ENCODE assay signal across 8 cellular contexts in genomic region chr22:38756631-38757463, GRCh38. TPM values are rescaled to one million over a fixed set of nuclear protein-coding genes. Genes with fewer than 3 reads are reported as not detected.
A peak's percentile ranks its signal among the peaks of the same experiment; 100 is the strongest.
DNase-seq lines count a peak whose midpoint lies in the region; ATAC-seq and TF ChIP-seq lines count a peak whose summit lies in the region.

No MANE protein-coding gene starts in this region.

- no peaks in the 10 kb centered on the region for H3K9me3 ChIP-seq in Panc1 (ENCODE audit: control insufficient read depth, insufficient read depth, low read depth, low read length)
- no peaks in the 10 kb centered on the region for H3K9me3 ChIP-seq in ectodermal cell (ENCODE audit: control insufficient read depth, low read length)
- H3K9me3 ChIP-seq in aorta (ENCODE audit: control insufficient read depth, low read length) = no peaks in the 10 kb centered on the region

- POLR2A ChIA-PET in Panc1 (lab: Charles Lee) = no interaction called here

- H3K27me3 ChIP-seq in Panc1 (ENCODE audit: control insufficient read depth, insufficient read depth, low read length) = no peaks in the 10 kb centered on the region
- peaks cover 14% of the 10 kb centered on the region for H3K27me3 ChIP-seq in ectodermal cell (ENCODE audit: control insufficient read depth, insufficient read depth, low read length, poor library complexity, severe bottlenecking)
- no peaks in the 10 kb centered on the region for H3K27me3 ChIP-seq in aorta (ENCODE audit: control insufficient read depth in 1 of 2, insufficient read depth in 2 of 2, low read length in 1 of 2)

- ATAC-seq in Panc1 = no peak
- ATAC-seq in aorta (ENCODE audit: low FRiP score) = no peak
- no peak for ATAC-seq in HG03135 (IDR thresholded peaks at IDR 0.05; ENCODE audit: unreplicated experiment)

- H3K9me3 Mint-ChIP-seq in progenitor cell of endocrine pancreas (ENCODE audit: low read depth) = no peaks in the 10 kb centered on the region

- H3K4me1 ChIP-seq in Panc1 (ENCODE audit: control insufficient read depth, insufficient read depth, low read length) = peaks cover 9% of the 10 kb centered on the region; the same call in 1 of the 2 replicates
- H3K4me1 ChIP-seq in ectodermal cell (ENCODE audit: control insufficient read depth, insufficient read depth, low read length) = peaks cover 21% of the 10 kb centered on the region
- no peaks in the 10 kb centered on the region for H3K4me1 ChIP-seq in aorta (ENCODE audit: control insufficient read depth in 1 of 2, insufficient read depth in 2 of 2, low read length in 2 of 2)

- no peaks in the 10 kb centered on the region for H3K27me3 Mint-ChIP-seq in progenitor cell of endocrine pancreas

- DNase-seq in NCI-H2171 treated with DMSO at 0.1 percent for 48 hours (lab: John Stamatoyannopoulos, UW) (peak; percentile 59), NCI-H2171 (lab: John Stamatoyannopoulos, UW) (no peak), Panc1 (ENCODE audit: low read depth, low spot score) (no peak), progenitor cell of endocrine pancreas (ENCODE audit: low spot score, unreplicated experiment) (no peak), SW480 (ENCODE audit: low spot score) (no peak), aorta (no peak)

- intact Hi-C loops in Panc1 (cut with micrococcal nuclease; ENCODE audit: unreplicated experiment) = no loop called here
- intact Hi-C loops in aorta (cut with DNase I) = loop anchor here in 1 of 2 donors (5.0 kb wide), 1 partner anchor 35 kb away; the partner anchor contains the start of gene DNAL4

- H3K36me3 Mint-ChIP-seq in progenitor cell of endocrine pancreas (ENCODE audit: insufficient read depth) = peaks cover 2% of the 10 kb centered on the region

- in situ Hi-C loops in Panc1 (cut with HindIII; ENCODE audit: low pct_unique_long_range_greater_than_20kb, low sequenced_read_pairs) = no loop called here

- H3K4me3 ChIP-seq in Panc1 (ENCODE audit: low read depth in 2 of 2, low read length in 2 of 2) = peak overlapping the region; percentile 61 to 69
- peak overlapping the region; percentile 61 for H3K4me3 ChIP-seq in ectodermal cell (ENCODE audit: insufficient read depth, low read depth, low read length)
- no peak overlapping the region for H3K4me3 ChIP-seq in aorta (ENCODE audit: low read length in 2 of 2)

- peak overlapping the region; percentile 29 for H3K27ac Mint-ChIP-seq in progenitor cell of endocrine pancreas

- peak overlapping the region; percentile 78 for H3K4me3 Mint-ChIP-seq in progenitor cell of endocrine pancreas (ENCODE audit: low read depth)

- CTCF ChIA-PET in Panc1 (lab: Charles Lee) = no interaction called here

- TSS peak; percentile 88 for BruUV-seq in Panc1 (replicated peaks; lab: Mats Ljungman, UMichigan)

- WGBS in ectodermal cell, 2 experiments = 79 to 83% methylated on average over 21 of the region's 21 CpGs
- WGBS in aorta, 2 donors = 65% methylated on average over 21 of the region's 21 CpGs

- H3K36me3 ChIP-seq in Panc1 (ENCODE audit: control insufficient read depth, insufficient read depth, low read length) = no peaks in the 10 kb centered on the region
- H3K36me3 ChIP-seq in ectodermal cell (ENCODE audit: control insufficient read depth, insufficient read depth, low read length) = no peaks in the 10 kb centered on the region
- H3K36me3 ChIP-seq in aorta (ENCODE audit: control insufficient read depth in 1 of 2, insufficient read depth in 2 of 2, low read length in 1 of 2) = peaks cover 0 to 1% of the 10 kb centered on the region in 2 donors

- peaks cover 19% of the 10 kb centered on the region for H3K4me1 Mint-ChIP-seq in progenitor cell of endocrine pancreas (ENCODE audit: low read depth)

- TF ChIP-seq CTCF in Panc1 (IDR thresholded peaks at IDR 0.05) = no peak
- TF ChIP-seq CTCF in progenitor cell of endocrine pancreas (IDR thresholded peaks at IDR 0.05; ENCODE audit: unreplicated experiment) = no peak

- H3K27ac ChIP-seq in Panc1 (ENCODE audit: low read length) (peak overlapping the region; percentile 82), ectodermal cell (ENCODE audit: insufficient read depth, low read depth, low read length, poor library complexity, severe bottlenecking) (no peak overlapping the region), aorta (ENCODE audit: low read depth in 1 of 2, low read length in 2 of 2) (no peak overlapping the region)

RNA-seq across cellular contexts. Expression of gene SUN2, which starts 1.0 kb away (rescaled TPM):
- total RNA-seq in Panc1 (2021; ENCODE audit: unreplicated experiment) = 45.1 TPM
- polyA plus RNA-seq in Panc1 (2012; ENCODE audit: insufficient read length) = 46.4 TPM
- 22.4 TPM for polyA plus RNA-seq in ectodermal cell (2013, experiment 1 of 4)
- 20.0 TPM for polyA plus RNA-seq in ectodermal cell (2013, experiment 2 of 4)
- polyA plus RNA-seq in ectodermal cell (2013, experiment 3 of 4) = 23.1 TPM
- polyA plus RNA-seq in ectodermal cell (2013, experiment 4 of 4) = 22.5 TPM
- total RNA-seq in progenitor cell of endocrine pancreas = 61.8 and 66.1 TPM in 2 replicates
- total RNA-seq in aorta = 100 to 1,000 TPM; 275 to 495 TPM
- polyA plus RNA-seq in aorta = 100 to 1,000 TPM in 1 of 2 donors, 10 to 100 TPM in 1; 95.4 to 303 TPM

RNA-seq across cellular contexts. Expression of gene DNAL4, which starts 37.1 kb away (rescaled TPM):
- total RNA-seq in Panc1 (2021; ENCODE audit: unreplicated experiment) (10.5 TPM), progenitor cell of endocrine pancreas (27.1 and 28.0 TPM in 2 replicates), aorta (10 to 100 TPM in 1 of 2 donors, 1 to 10 TPM in 1; 8.2 to 10.8 TPM)
- 21.8 TPM for polyA plus RNA-seq in Panc1 (2012; ENCODE audit: insufficient read length)
- 27.0 TPM for polyA plus RNA-seq in ectodermal cell (2013, experiment 1 of 4)
- polyA plus RNA-seq in ectodermal cell (2013, experiment 2 of 4) = 27.3 TPM
- polyA plus RNA-seq in ectodermal cell (2013, experiment 3 of 4) = 22.8 TPM
- polyA plus RNA-seq in ectodermal cell (2013, experiment 4 of 4) = 27.5 TPM
- 10 to 100 TPM in 1 of 2 donors, 1 to 10 TPM in 1; 8.8 to 14.3 TPM for polyA plus RNA-seq in aorta

RNA-seq across cellular contexts. Expression of gene GTPBP1, which starts 51.1 kb away (rescaled TPM):
- total RNA-seq in Panc1 (2021; ENCODE audit: unreplicated experiment) = 25.5 TPM
- polyA plus RNA-seq in Panc1 (2012; ENCODE audit: insufficient read length) = 19.5 TPM
- 64.2 TPM for polyA plus RNA-seq in ectodermal cell (2013, experiment 1 of 4)
- polyA plus RNA-seq in ectodermal cell (2013, experiment 2 of 4) = 70.5 TPM
- polyA plus RNA-seq in ectodermal cell (2013, experiment 3 of 4) = 53.1 TPM
- polyA plus RNA-seq in ectodermal cell (2013, experiment 4 of 4) = 60.0 TPM
- 64.0 and 64.9 TPM in 2 replicates for total RNA-seq in progenitor cell of endocrine pancreas
- total RNA-seq in aorta = 10 to 100 TPM; 49.5 to 59.2 TPM
- polyA plus RNA-seq in aorta = 10 to 100 TPM; 10.5 to 21.6 TPM

RNA-seq across cellular contexts. Expression of gene JOSD1, which starts 56.1 kb away (rescaled TPM):
- 35.1 TPM for total RNA-seq in Panc1 (2021; ENCODE audit: unreplicated experiment)
- 34.5 TPM for polyA plus RNA-seq in Panc1 (2012; ENCODE audit: insufficient read length)
- polyA plus RNA-seq in ectodermal cell (2013, experiment 1 of 4) = 28.7 TPM
- polyA plus RNA-seq in ectodermal cell (2013, experiment 2 of 4) = 29.7 TPM
- 24.7 TPM for polyA plus RNA-seq in ectodermal cell (2013, experiment 3 of 4)
- polyA plus RNA-seq in ectodermal cell (2013, experiment 4 of 4) = 29.1 TPM
- total RNA-seq in progenitor cell of endocrine pancreas = 40.6 and 46.3 TPM in 2 replicates
- total RNA-seq in aorta = 10 to 100 TPM; 54.0 to 54.7 TPM
- 10 to 100 TPM; 19.7 to 30.0 TPM for polyA plus RNA-seq in aorta

Comparison
In these comparisons a context has a peak if more than half of its experiments do, and no peak if none do; other contexts are left out.
1. H3K4me3 ChIP-seq: peak in Panc1 (2 of 2) and ectodermal cell (single experiment); none in aorta (0 of 2).